In the genomic region with DNA sequence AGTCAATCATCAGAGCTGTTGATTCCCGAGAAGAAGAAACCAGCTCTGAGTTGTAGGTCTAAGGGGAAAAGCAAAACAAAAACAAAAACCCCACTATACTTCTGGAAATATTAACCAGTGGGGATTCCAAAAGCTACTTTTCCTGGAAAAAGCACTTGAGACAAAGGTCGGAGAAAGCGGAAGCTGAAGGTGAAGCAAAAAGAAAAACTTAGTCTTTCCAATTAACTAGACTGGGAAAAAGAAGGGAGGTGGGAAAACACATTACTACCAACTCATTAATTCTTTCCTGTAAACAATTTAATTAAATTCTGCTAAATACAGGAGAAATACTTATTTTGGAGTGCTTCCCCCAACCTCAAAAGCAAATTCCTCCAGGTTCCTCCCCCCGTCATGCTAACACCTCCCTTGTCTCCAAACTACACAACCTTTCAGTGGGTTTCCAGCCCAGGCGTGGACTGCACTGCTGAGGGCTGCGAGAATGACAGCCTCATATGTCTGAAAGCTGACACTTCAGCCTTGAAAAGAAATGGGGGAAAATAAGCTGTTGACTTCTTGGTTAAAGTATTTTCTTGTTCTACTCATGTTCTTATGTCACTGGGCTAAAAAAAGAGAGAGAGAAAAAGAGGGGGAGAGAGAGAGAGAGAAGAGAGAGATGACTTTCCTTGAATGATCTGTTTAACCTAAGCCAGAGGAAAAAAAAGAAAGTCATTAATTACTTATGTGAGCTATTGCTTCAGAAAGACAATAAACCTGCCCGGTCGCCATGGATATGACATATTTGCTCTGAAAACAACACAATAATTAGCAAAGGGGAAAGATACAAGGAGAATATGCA, we compare ENCODE assay signal across 16 cellular contexts. TPM values are rescaled to one million over a fixed set of nuclear protein-coding genes. Genes with fewer than 3 reads are reported as not detected.
A peak's percentile ranks its signal among the peaks of the same experiment; 100 is the strongest.
DNase-seq lines count a peak whose midpoint lies in the region; ATAC-seq and TF ChIP-seq lines count a peak whose summit lies in the region.
"Had no signal": no experiment of that assay in that cellular context is flagged by ENCODE, and none has a peak within 500 bp of the region (broad histone marks: within the 10 kb centered on the region; RNA-seq: fewer than 3 reads in every experiment).

No MANE protein-coding gene starts in this region.

- H3K27ac ChIP-seq in right atrium auricular region, result peak overlapping the region; percentile 65
- H3K27ac ChIP-seq: upper lobe of right lung had no signal

- H3K4me1 Mint-ChIP-seq in endothelial cell (ENCODE audit: unreplicated experiment), result peaks cover 14% of the 10 kb centered on the region

- H3K36me3 ChIP-seq in right atrium auricular region, result no peaks in the 10 kb centered on the region
- H3K36me3 ChIP-seq: upper lobe of right lung had no signal

- H3K27me3 Mint-ChIP-seq in endothelial cell (ENCODE audit: unreplicated experiment), result peaks cover 10% of the 10 kb centered on the region

- H3K9me3 ChIP-seq in right atrium auricular region, result no peaks in the 10 kb centered on the region
- H3K9me3 ChIP-seq: upper lobe of right lung had no signal

- ATAC-seq in left ventricle myocardium superior (no peak), HG02981 (IDR thresholded peaks at IDR 0.05; ENCODE audit: unreplicated experiment) (no peak), HG03175 (IDR thresholded peaks at IDR 0.05; ENCODE audit: unreplicated experiment) (no peak), GM19467 (IDR thresholded peaks at IDR 0.05; ENCODE audit: unreplicated experiment) (no peak)
- ATAC-seq: effector memory CD8-positive, alpha-beta T cell; upper lobe of right lung; WTC11 had no signal

- no peak overlapping the region for H3K4me3 ChIP-seq in right atrium auricular region
- H3K4me3 ChIP-seq: upper lobe of right lung had no signal

- H3K4me1 ChIP-seq in right atrium auricular region, result peaks cover 0 to 72% of the 10 kb centered on the region in 2 donors

- no peaks in the 10 kb centered on the region for H3K27me3 ChIP-seq in right atrium auricular region

- peaks cover 7% of the 10 kb centered on the region for H3K36me3 Mint-ChIP-seq in endothelial cell (ENCODE audit: low read depth, unreplicated experiment)
- H3K36me3 Mint-ChIP-seq: WTC11 had no signal

- H3K27ac Mint-ChIP-seq in endothelial cell (ENCODE audit: unreplicated experiment), result no peak overlapping the region
- H3K27ac Mint-ChIP-seq: effector memory CD8-positive, alpha-beta T cell; WTC11 had no signal

- TF ChIP-seq CTCF in right atrium auricular region (IDR thresholded peaks at IDR 0.05) (no peak), endothelial cell (IDR thresholded peaks at IDR 0.05; ENCODE audit: unreplicated experiment) (no peak)

- DNase-seq in right atrium auricular region (ENCODE audit: low spot score) (no peak), left ventricle myocardium superior (no peak), NCI-H748 treated with DMSO at 0.1 percent for 48 hours (lab: John Stamatoyannopoulos, UW) (peak; percentile 65), left kidney (ENCODE audit: low read depth, low spot score) (peak; percentile 78), endothelial cell (ENCODE audit: low spot score) (no peak)
- DNase-seq: activated T-cell treated with anti-CD3 and anti-CD28 coated beads for 4 hours; amygdala; effector memory CD8-positive, alpha-beta T cell; head of caudate nucleus; NCI-H1694; SIG-M5; upper lobe of right lung had no signal

- H3K4me3 Mint-ChIP-seq in endothelial cell (ENCODE audit: unreplicated experiment), result no peak overlapping the region
- H3K4me3 Mint-ChIP-seq: effector memory CD8-positive, alpha-beta T cell; WTC11 had no signal

- H3K9me3 Mint-ChIP-seq in endothelial cell (ENCODE audit: unreplicated experiment), result no peaks in the 10 kb centered on the region
- H3K9me3 Mint-ChIP-seq: effector memory CD8-positive, alpha-beta T cell; WTC11 had no signal

- intact Hi-C loops in left ventricle myocardium superior (cut with micrococcal nuclease), result no loop called here

RNA-seq across cellular contexts. Expression of gene CASZ1, which starts 5.1 kb away (rescaled TPM):
- total RNA-seq in right atrium auricular region (10 to 100 TPM; 44.3 to 50.3 TPM), left ventricle myocardium superior (57.8 TPM), endothelial cell (ENCODE audit: unreplicated experiment) (6.3 TPM)

Comparison
In these comparisons a context has a peak if more than half of its experiments do, and no peak if none do; other contexts are left out.
1. DNase-seq: peak in NCI-H748 treated with DMSO at 0.1 percent for 48 hours (single experiment) and left kidney (single experiment); none in right atrium auricular region (single experiment), left ventricle myocardium superior (single experiment) and endothelial cell (single experiment).